In genomic region chr19:47274071-47274890, GRCh38 we compare ENCODE assay signal across 8 cellular contexts. TPM values are rescaled to one million over a fixed set of nuclear protein-coding genes. Genes with fewer than 3 reads are reported as not detected.
A peak's percentile ranks its signal among the peaks of the same experiment; 100 is the strongest.
DNase-seq lines count a peak whose midpoint lies in the region; ATAC-seq, FAIRE-seq and TF ChIP-seq lines count a peak whose summit lies in the region.

Gene INAFM1, plus strand, starts transcription at chr19:47274885. Its CDS starts 35 bp downstream, at chr19:47274920.

- CTCF ChIA-PET in CD4-positive, alpha-beta memory T cell (lab: Charles Lee; ENCODE audit: partially characterized antibody), result interaction anchor here (0.6 to 3.8 kb wide), 9 partner anchors 10 to 159 kb away, joined by 3 to 33 read pairs (median 4); no protein-coding TSS in a partner anchor
- CTCF ChIA-PET in H1 (lab: Charles Lee; ENCODE audit: partially characterized antibody), result interaction anchor here (0.6 to 2.4 kb wide), 4 partner anchors 10 to 434 kb away, joined by 3 to 17 read pairs (median 4); no protein-coding TSS in a partner anchor

- H2AK5ac ChIP-seq in H1 (ENCODE audit: low read depth, low read length), result no peak within 1 kb of the TSS

- FAIRE-seq in H1 (lab: Jason Lieb, UNC), result no peak

- peak within 1 kb of the TSS; percentile 82 to 86 for H3K4me2 ChIP-seq in H1 (ENCODE audit: insufficient read depth in 1 of 2, low read depth in 2 of 2, low read length in 2 of 2)

- peaks cover 8% of the 10 kb centered on the region for H3K36me3 ChIP-seq in CD4-positive, alpha-beta memory T cell (ENCODE audit: insufficient read depth, low read length)
- H3K36me3 ChIP-seq in HUES48 (ENCODE audit: control insufficient read depth, insufficient read depth, low read length) (peaks cover 20% of the 10 kb centered on the region), H1 (ENCODE audit: control insufficient read depth in 2 of 4, insufficient read depth in 4 of 4, low read length in 3 of 4) (peaks cover 0 to 9% (median 2%) of the 10 kb centered on the region in 4 experiments; a peak in 3 of 8 replicates), mesodermal cell (ENCODE audit: control insufficient read depth, insufficient read depth, low read length) (peaks cover 29% of the 10 kb centered on the region)

- no peaks in the 10 kb centered on the region; the same call in 1 of the 2 replicates for H3K79me1 ChIP-seq in H1 (ENCODE audit: low read depth, low read length)

- H3K9me3 Mint-ChIP-seq in CD4-positive, alpha-beta memory T cell, result no peaks in the 10 kb centered on the region

- H3K4ac ChIP-seq in H1 (replicated peaks; ENCODE audit: insufficient read length, low read depth, low read length), result no peak within 1 kb of the TSS

- intact Hi-C loops in CD4-positive, alpha-beta memory T cell (cut with micrococcal nuclease), result loop anchor here (1.0 to 2.0 kb wide), 7 partner anchors 18 to 504 kb away; partner anchors contain the start of genes BBC3, CCDC9, DHX34 and SELENOW

- peak within 1 kb of the TSS; percentile 96 for H3K27ac ChIP-seq in CD4-positive, alpha-beta memory T cell (ENCODE audit: low read depth, low read length)
- H3K27ac ChIP-seq in HUES48 (ENCODE audit: low read depth, low read length) (peak within 1 kb of the TSS; percentile 100), H1 (ENCODE audit: low read depth, low read length) (peak within 1 kb of the TSS; percentile 92), mesodermal cell (ENCODE audit: low read depth, low read length, severe bottlenecking) (peak within 1 kb of the TSS; percentile 96)

- H2BK12ac ChIP-seq in H1 (ENCODE audit: low read depth, low read length), result peak within 1 kb of the TSS; percentile 68; the same call in 1 of the 2 replicates

- POLR2A ChIA-PET in CD4-positive, alpha-beta memory T cell (lab: Charles Lee; ENCODE audit: partially characterized antibody), result interaction anchor here (0.6 to 3.3 kb wide), 33 partner anchors 10 to 1345 kb away, joined by 3 to 120 read pairs (median 5); partner anchors contain the start of genes CALM3, CCDC9, DHX34 and KPTN
- POLR2A ChIA-PET in H1 (lab: Charles Lee; ENCODE audit: partially characterized antibody), result interaction anchor here (0.7 to 3.6 kb wide), 19 partner anchors 9 to 232 kb away, joined by 3 to 29 read pairs (median 4); partner anchors contain the start of genes CCDC9 and ZC3H4

- no peak within 1 kb of the TSS for H3K14ac ChIP-seq in H1 (ENCODE audit: insufficient read length)

- H3K23ac ChIP-seq in H1 (ENCODE audit: insufficient read length), result no peak within 1 kb of the TSS

- H3K27me3 ChIP-seq in CD4-positive, alpha-beta memory T cell (ENCODE audit: insufficient read depth, low read length), result no peaks in the 10 kb centered on the region
- peaks cover 14% of the 10 kb centered on the region for H3K27me3 ChIP-seq in HUES48 (ENCODE audit: control insufficient read depth, insufficient read depth, low read length)
- peaks cover 0 to 10% (median 6%) of the 10 kb centered on the region in 4 experiments; a peak in 5 of 7 replicates for H3K27me3 ChIP-seq in H1 (replicated peaks in 1 of 4; ENCODE audit: control insufficient read depth in 3 of 4, extremely low read depth in 1 of 4, insufficient read depth in 3 of 4, low read length in 3 of 4)

- peak within 1 kb of the TSS; percentile 77 for H3K56ac ChIP-seq in H1 (replicated peaks; ENCODE audit: insufficient read length, low read depth, low read length)

- peaks cover 0 to 11% of the 10 kb centered on the region in 2 experiments for H4K20me1 ChIP-seq in H1 (replicated peaks in 1 of 2; ENCODE audit: control insufficient read depth in 1 of 2, insufficient read depth in 2 of 2, low read length in 2 of 2)

- H4K91ac ChIP-seq in H1 (replicated peaks; ENCODE audit: insufficient read length, low read length), result peak within 1 kb of the TSS; percentile 11

- H3K79me2 ChIP-seq in H1 (ENCODE audit: control insufficient read depth in 1 of 2, insufficient read depth in 2 of 2, low read length in 2 of 2), result no peaks in the 10 kb centered on the region

- H2BK20ac ChIP-seq in H1 (ENCODE audit: low read length), result no peak within 1 kb of the TSS

- H4K5ac ChIP-seq in H1 (ENCODE audit: insufficient read length, low read depth, low read length), result peak within 1 kb of the TSS; percentile 63

- H3K4me1 Mint-ChIP-seq in CD4-positive, alpha-beta memory T cell, result peaks cover 15 to 33% (median 19%) of the 10 kb centered on the region in 4 donors

- TF ChIP-seq CTCF in H1 (IDR thresholded peaks at IDR 0.05; ENCODE audit: control extremely low read depth in 1 of 3, insufficient read depth in 1 of 3, low read depth in 1 of 3, low read length in 3 of 3), result no peak

- H3K9ac ChIP-seq in HUES48 (ENCODE audit: low read depth, low read length) (peak within 1 kb of the TSS; percentile 89), H1 (replicated peaks in 1 of 4; ENCODE audit: extremely low read depth in 1 of 4, low read depth in 3 of 4, low read length in 3 of 4) (peak within 1 kb of the TSS; percentile 55 to 89 (median 82))

- DNase-seq in CD4-positive, alpha-beta memory T cell, result peak; percentile 98 to 100 (median 98)
- peak; percentile 98 for DNase-seq in NOMO-1 treated with dmso at 0.1 percent for 144 hours (lab: John Stamatoyannopoulos, UW; ENCODE audit: unreplicated experiment)
- DNase-seq in activated CD8-positive, alpha-beta memory T cell treated with anti-CD3 and anti-CD28 coated beads for 48 hours (ENCODE audit: low read depth in 2 of 3, low spot score in 2 of 3), result peak; percentile 98 to 100 (median 100)
- DNase-seq in H1 (ENCODE audit: low read depth in 1 of 2, low spot score in 2 of 2), result peak; percentile 87 to 100
- peak; percentile 100 for DNase-seq in stimulated activated CD8-positive, alpha-beta memory T cell treated with anti-CD3 and anti-CD28 coated beads, Interleukin-15, amount 100 ng/mL, for 1 hour (ENCODE audit: low read depth)

- peaks cover 25% of the 10 kb centered on the region for H3K23me2 ChIP-seq in H1 (ENCODE audit: low read depth, low read length)

- H3K4me1 ChIP-seq in CD4-positive, alpha-beta memory T cell (ENCODE audit: insufficient read depth, low read length), result peaks cover 19% of the 10 kb centered on the region
- peaks cover 5% of the 10 kb centered on the region; the same call in 1 of the 2 replicates for H3K4me1 ChIP-seq in HUES48 (ENCODE audit: control insufficient read depth, insufficient read depth, low read length)
- H3K4me1 ChIP-seq in H1 (replicated peaks in 1 of 4; ENCODE audit: control insufficient read depth in 3 of 4, insufficient read depth in 4 of 4, low read length in 3 of 4), result peaks cover 0 to 19% (median 8%) of the 10 kb centered on the region in 4 experiments; a peak in 6 of 7 replicates
- H3K4me1 ChIP-seq in mesodermal cell (ENCODE audit: control insufficient read depth, insufficient read depth, low read length, poor library complexity, severe bottlenecking), result peaks cover 25% of the 10 kb centered on the region

- peak within 1 kb of the TSS; percentile 90 for H4K8ac ChIP-seq in H1 (ENCODE audit: extremely low read depth, insufficient read depth, low read length)

- peak within 1 kb of the TSS; percentile 93 for H3K18ac ChIP-seq in H1 (ENCODE audit: extremely low read depth, low read length)

- TF ChIP-seq POLR2A in H1 (IDR thresholded peaks at IDR 0.05; ENCODE audit: control extremely low read depth in 1 of 2, low read depth in 2 of 2, low read length in 2 of 2), result peak in 1 of 2 experiments; percentile 28; a peak in 1 of 3 replicates

- ATAC-seq in GM19467 (IDR thresholded peaks at IDR 0.05; ENCODE audit: unreplicated experiment), result peak; percentile 48

- H2BK15ac ChIP-seq in H1 (ENCODE audit: low read length), result peak within 1 kb of the TSS; percentile 92; the same call in 1 of the 2 replicates

- WGBS in H1 (ENCODE audit: extremely low coverage in 1 of 2, insufficient coverage in 1 of 2, insufficient read length in 1 of 2, insufficient replicate concordance in 2 of 2, low coverage in 1 of 2, low lambda C conversion rate in 2 of 2, missing lambda C conversion rate in 1 of 2), 2 experiments, result 2% methylated on average over 25 of the region's 72 CpGs; no CpG with 5 or more reads in 1 of the 2 experiments
- 1% methylated on average over 24 to 28 of the region's 72 CpGs for WGBS in mesodermal cell (ENCODE audit: insufficient coverage in 2 of 2), 2 experiments

- peak within 1 kb of the TSS; percentile 92 to 99 (median 97) for H3K4me3 Mint-ChIP-seq in CD4-positive, alpha-beta memory T cell

- H2BK5ac ChIP-seq in H1 (ENCODE audit: low read depth, low read length), result peak within 1 kb of the TSS; percentile 91

- peaks cover 5 to 36% of the 10 kb centered on the region in 2 donors for H3K36me3 Mint-ChIP-seq in CD4-positive, alpha-beta memory T cell

- no peak for TF ChIP-seq RAD21 in H1 (IDR thresholded peaks at IDR 0.05 in 1 of 2, conservative IDR thresholded peaks at IDR 0.05 in 1 of 2; ENCODE audit: low read depth in 2 of 2, low read length in 2 of 2)

- H3K27ac Mint-ChIP-seq in CD4-positive, alpha-beta memory T cell, result peak within 1 kb of the TSS; percentile 97 to 99 (median 99)

- peak within 1 kb of the TSS; percentile 6; the same call in 1 of the 2 replicates for H2AFZ ChIP-seq in H1 (ENCODE audit: low read length)

- H3K4me3 ChIP-seq in CD4-positive, alpha-beta memory T cell (ENCODE audit: low read length in 2 of 2), result peak within 1 kb of the TSS; percentile 89 to 100
- H3K4me3 ChIP-seq in HUES48 (ENCODE audit: low read depth, low read length), result peak within 1 kb of the TSS; percentile 87
- H3K4me3 ChIP-seq in H1 (ENCODE audit: extremely low read depth in 1 of 4, insufficient read depth in 2 of 4, low read depth in 3 of 4, low read length in 4 of 4), result peak within 1 kb of the TSS; percentile 72 to 84 (median 79)
- H3K4me3 ChIP-seq in mesodermal cell (ENCODE audit: extremely low read depth, insufficient read depth, low read length, poor library complexity, severe bottlenecking), result peak within 1 kb of the TSS; percentile 60

- H3K27me3 Mint-ChIP-seq in CD4-positive, alpha-beta memory T cell, result no peaks in the 10 kb centered on the region

- no peak for TF ChIP-seq EP300 in H1 (IDR thresholded peaks at IDR 0.05; ENCODE audit: borderline replicate concordance in 1 of 2, low read depth in 2 of 2, low read length in 2 of 2)

- H3K9me3 ChIP-seq in CD4-positive, alpha-beta memory T cell (ENCODE audit: control insufficient read depth in 1 of 2, low read length in 2 of 2), result no peaks in the 10 kb centered on the region
- H3K9me3 ChIP-seq in HUES48 (ENCODE audit: control insufficient read depth, insufficient read depth, low read length) (no peaks in the 10 kb centered on the region), H1 (ENCODE audit: insufficient read depth in 2 of 2, low read depth in 1 of 2, low read length in 1 of 2) (no peaks in the 10 kb centered on the region), mesodermal cell (ENCODE audit: control insufficient read depth, low read length) (no peaks in the 10 kb centered on the region)

- no peak within 1 kb of the TSS for H2BK120ac ChIP-seq in H1 (replicated peaks; ENCODE audit: low read depth, low read length)

RNA-seq across cellular contexts. Expression of gene INAFM1, which starts in this region (rescaled TPM):
- 10 to 100 TPM; 15.1 to 16.7 TPM for total RNA-seq in CD4-positive, alpha-beta memory T cell
- polyA plus RNA-seq in CD4-positive, alpha-beta memory T cell, result 1 to 10 TPM; 1.8 to 1.9 TPM
- 3.4 and 4.4 TPM in 2 replicates for total RNA-seq in H1 (2021; fragmentation: NEBNext Ultra II Directional; extraction: Animal tissue kit (Norgen Biotek cat#: 25700))
- 2.6 and 3.9 TPM in 2 replicates for polyA plus RNA-seq in H1 (2011; rRNA removed)
- 1.9 TPM for polyA plus RNA-seq in H1 (2011; cell fraction: cytosol; rRNA removed)
- polyA plus RNA-seq in H1 (2011; cell fraction: nucleus; rRNA removed), result 4.5 TPM
- polyA plus RNA-seq in H1 (2012, experiment 1 of 2), result 3.1 to 5.1 TPM (median 4.6 TPM) in 4 replicates
- polyA plus RNA-seq in H1 (2012, experiment 2 of 2), result 1.00 TPM
- polyA plus RNA-seq in H1 (2013, experiment 1 of 2), result 4.0 TPM
- 4.1 TPM for polyA plus RNA-seq in H1 (2013, experiment 2 of 2)
- 0.59 TPM in 1 of 2 replicates, not detected in the other for polyA minus RNA-seq in H1 (2011; rRNA and poly(A)+ RNA removed)
- polyA minus RNA-seq in H1 (2011; cell fraction: cytosol; rRNA and poly(A)+ RNA removed), result 1.2 TPM
- 1.9 TPM for polyA minus RNA-seq in H1 (2011; cell fraction: nucleus; rRNA and poly(A)+ RNA removed)
- 19.6 TPM for polyA plus RNA-seq in mesodermal cell (2013, experiment 1 of 2)
- polyA plus RNA-seq in mesodermal cell (2013, experiment 2 of 2), result 15.4 TPM

Comparison
In these comparisons a context has a peak if more than half of its experiments do, and no peak if none do; other contexts are left out.
1. Peak in every context shown above with its lines: DNase-seq, ATAC-seq, H3K4me3 ChIP-seq and H3K27ac ChIP-seq.